ENCODE assay signal across 10 cellular contexts in the genomic region with DNA sequence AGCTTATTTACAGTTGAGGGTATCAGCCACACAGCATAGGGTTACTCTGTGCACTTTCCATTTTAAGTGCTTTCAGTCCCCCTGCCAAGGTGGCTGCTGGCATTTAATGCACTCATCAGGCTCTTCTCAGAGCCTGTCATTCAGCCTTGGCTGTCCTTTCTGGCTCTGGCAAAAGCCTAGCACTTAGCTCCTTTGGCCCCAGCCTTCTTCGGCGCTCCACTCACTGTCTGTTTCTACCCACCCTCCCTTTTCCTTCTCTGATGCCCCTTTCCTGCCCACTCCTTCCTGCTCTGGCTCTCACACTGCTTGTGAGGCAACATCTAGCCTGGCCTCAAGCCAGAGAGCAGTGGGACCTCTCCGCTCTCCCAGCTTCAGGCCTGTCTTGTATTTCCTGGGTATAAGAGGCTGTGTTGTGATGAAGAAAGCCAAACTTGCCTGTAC.
DNase-seq lines count a peak whose midpoint lies in the region; ATAC-seq and TF ChIP-seq lines count a peak whose summit lies in the region.
"Had no signal": no experiment of that assay in that cellular context is flagged by ENCODE, and none has a peak within 500 bp of the region (broad histone marks: within the 10 kb centered on the region; RNA-seq: fewer than 3 reads in every experiment).

No MANE protein-coding gene starts in this region.

- ATAC-seq in CD4-positive, alpha-beta T cell (ENCODE audit: poor library complexity): no peak

- H3K4me1 ChIP-seq in Peyer's patch: no peaks in the 10 kb centered on the region

- H3K36me3 ChIP-seq in Peyer's patch: no peaks in the 10 kb centered on the region

- DNase-seq in CD1c-positive myeloid dendritic cell (ENCODE audit: extremely low spot score): peak; percentile 53
- peak; percentile 7 for DNase-seq in NCI-H2196 treated with DMSO at 0.1 percent for 48 hours (lab: John Stamatoyannopoulos, UW; ENCODE audit: unreplicated experiment)
- peak; percentile 41 for DNase-seq in dermis blood vessel endothelial cell
- no peak for DNase-seq in osteocyte (ENCODE audit: extremely low spot score, unreplicated experiment)
- DNase-seq in activated CD4-positive, alpha-beta memory T cell treated with anti-CD3 and anti-CD28 coated beads for 36 hours: no peak
- no peak for DNase-seq in CD4-positive, alpha-beta T cell
- DNase-seq in NCI-H2081 treated with DMSO at 0.1 percent for 48 hours (lab: John Stamatoyannopoulos, UW): no peak
- no peak for DNase-seq in Peyer's patch
- DNase-seq: activated naive CD4-positive, alpha-beta T cell treated with anti-CD3 and anti-CD28 coated beads, Interleukin-2, amount 50 U/mL, for 16 hours; NCI-H82 had no signal

- no peaks in the 10 kb centered on the region for H3K36me3 Mint-ChIP-seq in osteocyte (ENCODE audit: unreplicated experiment)
- H3K36me3 Mint-ChIP-seq in activated CD4-positive, alpha-beta memory T cell treated with anti-CD3 and anti-CD28 coated beads for 36 hours: no peaks in the 10 kb centered on the region
- no peaks in the 10 kb centered on the region for H3K36me3 Mint-ChIP-seq in CD4-positive, alpha-beta T cell (ENCODE audit: low read depth)

- CTCF ChIA-PET in activated CD4-positive, alpha-beta memory T cell treated with anti-CD3 and anti-CD28 coated beads for 36 hours (lab: Charles Lee): no interaction called here
- CTCF ChIA-PET in CD4-positive, alpha-beta T cell (lab: Charles Lee): no interaction called here

- no peak overlapping the region for H3K27ac ChIP-seq in CD4-positive, alpha-beta T cell (ENCODE audit: low read depth, low read length)
- no peak overlapping the region for H3K27ac ChIP-seq in Peyer's patch

- no peak overlapping the region for H3K4me3 ChIP-seq in Peyer's patch

- no peaks in the 10 kb centered on the region for H3K9me3 ChIP-seq in CD4-positive, alpha-beta T cell (ENCODE audit: control insufficient read depth, low read length)
- no peaks in the 10 kb centered on the region for H3K9me3 ChIP-seq in Peyer's patch

- POLR2A ChIA-PET in activated CD4-positive, alpha-beta memory T cell treated with anti-CD3 and anti-CD28 coated beads for 36 hours (lab: Charles Lee): no interaction called here
- POLR2A ChIA-PET in CD4-positive, alpha-beta T cell (lab: Charles Lee): no interaction called here

- peaks cover 6% of the 10 kb centered on the region for H3K27me3 Mint-ChIP-seq in osteocyte (ENCODE audit: unreplicated experiment)
- peaks cover 11% of the 10 kb centered on the region for H3K27me3 Mint-ChIP-seq in activated CD4-positive, alpha-beta memory T cell treated with anti-CD3 and anti-CD28 coated beads for 36 hours
- peaks cover 9% of the 10 kb centered on the region for H3K27me3 Mint-ChIP-seq in CD4-positive, alpha-beta T cell

- H3K9me3 Mint-ChIP-seq in osteocyte (ENCODE audit: unreplicated experiment): no peaks in the 10 kb centered on the region
- no peaks in the 10 kb centered on the region for H3K9me3 Mint-ChIP-seq in activated CD4-positive, alpha-beta memory T cell treated with anti-CD3 and anti-CD28 coated beads for 36 hours
- no peaks in the 10 kb centered on the region for H3K9me3 Mint-ChIP-seq in CD4-positive, alpha-beta T cell

- H3K27me3 ChIP-seq in CD4-positive, alpha-beta T cell (ENCODE audit: control insufficient read depth, insufficient read depth, low read length): no peaks in the 10 kb centered on the region
- no peaks in the 10 kb centered on the region for H3K27me3 ChIP-seq in Peyer's patch

- intact Hi-C loops in activated CD4-positive, alpha-beta memory T cell treated with anti-CD3 and anti-CD28 coated beads for 36 hours (cut with micrococcal nuclease): no loop called here
- intact Hi-C loops in CD4-positive, alpha-beta T cell (cut with DNase I, micrococcal nuclease): no loop called here

- TF ChIP-seq POLR2A in Peyer's patch (IDR thresholded peaks at IDR 0.05): no peak

- peak overlapping the region; percentile 49 for H3K27ac Mint-ChIP-seq in osteocyte (ENCODE audit: unreplicated experiment)
- no peak overlapping the region for H3K27ac Mint-ChIP-seq in activated CD4-positive, alpha-beta memory T cell treated with anti-CD3 and anti-CD28 coated beads for 36 hours
- no peak overlapping the region for H3K27ac Mint-ChIP-seq in CD4-positive, alpha-beta T cell

- peaks cover 28% of the 10 kb centered on the region for H3K4me1 Mint-ChIP-seq in osteocyte (ENCODE audit: unreplicated experiment)
- no peaks in the 10 kb centered on the region for H3K4me1 Mint-ChIP-seq in activated CD4-positive, alpha-beta memory T cell treated with anti-CD3 and anti-CD28 coated beads for 36 hours (ENCODE audit: low read depth)
- no peaks in the 10 kb centered on the region for H3K4me1 Mint-ChIP-seq in CD4-positive, alpha-beta T cell (ENCODE audit: low read depth)

- TF ChIP-seq CTCF in osteocyte (IDR thresholded peaks at IDR 0.05): no peak
- TF ChIP-seq CTCF in CD4-positive, alpha-beta T cell (IDR thresholded peaks at IDR 0.05): no peak
- no peak for TF ChIP-seq CTCF in Peyer's patch (IDR thresholded peaks at IDR 0.05)

- H3K4me3 Mint-ChIP-seq in osteocyte (ENCODE audit: unreplicated experiment): no peak overlapping the region
- no peak overlapping the region for H3K4me3 Mint-ChIP-seq in activated CD4-positive, alpha-beta memory T cell treated with anti-CD3 and anti-CD28 coated beads for 36 hours
- H3K4me3 Mint-ChIP-seq in CD4-positive, alpha-beta T cell: no peak overlapping the region

Comparison
In these comparisons a context has a peak if more than half of its experiments do, and no peak if none do; other contexts are left out.
1. DNase-seq: peak in CD1c-positive myeloid dendritic cell (single experiment), NCI-H2196 treated with DMSO at 0.1 percent for 48 hours (single experiment) and dermis blood vessel endothelial cell (single experiment); none in osteocyte (single experiment), activated CD4-positive, alpha-beta memory T cell treated with anti-CD3 and anti-CD28 coated beads for 36 hours (single experiment), CD4-positive, alpha-beta T cell (0 of 10), NCI-H2081 treated with DMSO at 0.1 percent for 48 hours (single experiment) and Peyer's patch (0 of 3).